ENCODE assay signal across 8 cellular contexts in genomic region chr7:153100691-153101237, GRCh38.
"Had no signal": no experiment of that assay in that cellular context is flagged by ENCODE, and none has a peak within 500 bp of the region (broad histone marks: within the 10 kb centered on the region; RNA-seq: fewer than 3 reads in every experiment).

No MANE protein-coding gene starts in this region.

- ATAC-seq: HCT116 had no signal

- H3K27me3 Mint-ChIP-seq: IgD-negative memory B cell had no signal

- H3K4me1 ChIP-seq: HAP-1 had no signal

- H3K4me1 Mint-ChIP-seq: IgD-negative memory B cell had no signal

- DNase-seq: GM23248, GOT3, H7, KG1 had no signal

- FAIRE-seq: HTR-8/SVneo had no signal

- H3K36me3 ChIP-seq: HAP-1 had no signal

- H2AFZ ChIP-seq: GM23248 had no signal

- H3K9ac ChIP-seq: GM23248 had no signal

- H3K27ac Mint-ChIP-seq: IgD-negative memory B cell had no signal

- H3K4me3 Mint-ChIP-seq: IgD-negative memory B cell had no signal

- H3K4me3 ChIP-seq: GM23248, HAP-1 had no signal

- H3K27ac ChIP-seq: GM23248 had no signal

- H3K9me3 ChIP-seq: HAP-1 had no signal
